Comparison of ENCODE assay signal across 19 cellular contexts in the genomic region with DNA sequence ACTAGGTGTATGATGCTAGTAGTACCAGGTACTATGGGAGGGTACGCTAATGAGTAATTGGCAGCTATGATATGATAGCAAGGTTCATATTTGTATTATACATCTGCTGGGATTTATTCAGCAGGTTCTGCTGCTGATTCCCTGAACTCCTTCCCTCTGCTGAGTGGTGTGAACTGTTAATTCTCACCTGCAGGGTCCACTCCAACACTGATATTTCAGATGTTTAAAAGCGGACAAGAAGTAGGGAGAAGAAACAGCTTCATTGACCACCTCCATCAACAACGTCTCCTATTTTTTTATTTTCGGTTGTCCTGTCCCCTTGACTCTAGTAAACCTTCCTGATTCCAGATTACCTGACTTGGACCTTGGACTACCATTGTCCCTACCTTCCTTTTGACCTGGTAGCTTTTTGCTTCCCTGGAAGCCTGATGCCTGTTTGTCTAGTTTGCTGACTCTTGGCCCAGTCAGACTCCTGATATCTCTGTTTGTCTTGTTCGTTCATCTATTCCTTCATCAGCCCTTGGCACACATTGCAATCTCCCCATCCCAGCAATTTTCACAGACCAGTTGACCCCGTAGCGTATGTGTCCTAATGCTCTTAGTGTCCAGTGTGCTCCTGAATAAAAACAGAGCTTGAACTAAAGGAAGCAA. TPM values are rescaled to one million over a fixed set of nuclear protein-coding genes. Genes with fewer than 3 reads are reported as not detected.
DNase-seq lines count a peak whose midpoint lies in the region; ATAC-seq, FAIRE-seq and TF ChIP-seq lines count a peak whose summit lies in the region.
"Had no signal": no experiment of that assay in that cellular context is flagged by ENCODE, and none has a peak within 500 bp of the region (broad histone marks: within the 10 kb centered on the region; RNA-seq: fewer than 3 reads in every experiment).

No MANE protein-coding gene starts in this region.

- POLR2A ChIA-PET in Caco-2 (lab: Charles Lee), result interaction anchor here (1.0 to 1.2 kb wide), 3 partner anchors 34 to 109 kb away, joined by 3 to 8 read pairs (median 5); a partner anchor contains a TSS

- H3K4me1 ChIP-seq in Caco-2, result peaks cover 5% of the 10 kb centered on the region; the same call in 1 of the 2 replicates
- H3K4me1 ChIP-seq in pancreas, result no peaks in the 10 kb centered on the region
- no peaks in the 10 kb centered on the region for H3K4me1 ChIP-seq in heart right ventricle
- H3K4me1 ChIP-seq: BE2C had no signal

- TSS peak; percentile 69 for BruUV-seq in Caco-2 (replicated peaks; lab: Mats Ljungman, UMichigan)

- no peaks in the 10 kb centered on the region for H3K9me3 Mint-ChIP-seq in Caco-2 (ENCODE audit: unreplicated experiment)

- CTCF ChIA-PET in Caco-2 (lab: Charles Lee), result interaction anchor here (0.7 to 1.2 kb wide), 3 partner anchors 50 to 267 kb away, joined by 3 to 6 read pairs (median 3); no protein-coding TSS in a partner anchor

- intact Hi-C loops in Caco-2 (cut with micrococcal nuclease; ENCODE audit: unreplicated experiment) (loop anchor here (1.0 to 10.0 kb wide), 8 partner anchors 24 to 208 kb away; a partner anchor contains a TSS), left colon (cut with DNase I, micrococcal nuclease) (no loop called here), pancreas (cut with DNase I) (no loop called here), cardiac septum (cut with DNase I) (no loop called here), heart right ventricle (cut with DNase I) (no loop called here)

- H3K36me3 Mint-ChIP-seq in Caco-2 (ENCODE audit: insufficient read depth, unreplicated experiment), result peaks cover 10% of the 10 kb centered on the region
- H3K36me3 Mint-ChIP-seq: CD4-positive, CD25-positive, alpha-beta regulatory T cell had no signal

- H3K27ac ChIP-seq in pancreas (no peak overlapping the region), heart right ventricle (no peak overlapping the region)
- H3K27ac ChIP-seq: KMS-11 had no signal

- no peak for FAIRE-seq in pancreas (lab: Jason Lieb, UNC)
- FAIRE-seq: H1 had no signal

- peak overlapping the region; percentile 92 for H3K27ac Mint-ChIP-seq in Caco-2 (ENCODE audit: unreplicated experiment)
- H3K27ac Mint-ChIP-seq: CD4-positive, CD25-positive, alpha-beta regulatory T cell had no signal

- H3K27me3 Mint-ChIP-seq in Caco-2 (ENCODE audit: insufficient read depth, unreplicated experiment), result no peaks in the 10 kb centered on the region

- H3K9me3 ChIP-seq in Caco-2, result no peaks in the 10 kb centered on the region
- H3K9me3 ChIP-seq in pancreas, result no peaks in the 10 kb centered on the region
- no peaks in the 10 kb centered on the region for H3K9me3 ChIP-seq in heart right ventricle
- H3K9me3 ChIP-seq: BE2C, SK-N-SH had no signal

- no peaks in the 10 kb centered on the region for H3K27me3 ChIP-seq in Caco-2 (replicated peaks; ENCODE audit: control insufficient read depth, insufficient read depth, low read length)
- H3K27me3 ChIP-seq in pancreas, result no peaks in the 10 kb centered on the region
- peaks cover 0 to 56% (median 0%) of the 10 kb centered on the region in 7 donors for H3K27me3 ChIP-seq in heart right ventricle
- H3K27me3 ChIP-seq in H7 (ENCODE audit: control insufficient read depth, insufficient read depth, low read length), result no peaks in the 10 kb centered on the region
- H3K27me3 ChIP-seq: BE2C had no signal

- peaks cover 15% of the 10 kb centered on the region for H3K4me1 Mint-ChIP-seq in Caco-2 (ENCODE audit: low read depth, unreplicated experiment)
- H3K4me1 Mint-ChIP-seq: CD4-positive, CD25-positive, alpha-beta regulatory T cell had no signal

- peak; percentile 74 to 85 for DNase-seq in Caco-2
- peak; percentile 18 for DNase-seq in HuH-7 (ENCODE audit: low spot score)
- no peak for DNase-seq in left colon
- DNase-seq in pancreas, result no peak
- DNase-seq in cardiac septum (ENCODE audit: low spot score), result no peak
- no peak for DNase-seq in heart right ventricle
- no peak for DNase-seq in activated naive CD4-positive, alpha-beta T cell treated with Interleukin-2 at 50 U/mL for 16 hours
- no peak for DNase-seq in H7
- DNase-seq: BE2C; CD4-positive, CD25-positive, alpha-beta regulatory T cell; NCI-H1436; NCI-H2029; NCI-H446; NCI-H526 treated with DMSO at 0.1 percent for 48 hours; SHP77; SK-N-SH had no signal

- TF ChIP-seq CTCF in Caco-2 (IDR thresholded peaks at IDR 0.05; ENCODE audit: insufficient read depth in 1 of 2, low read depth in 1 of 2, low read length in 1 of 2, severe bottlenecking in 1 of 2, unreplicated experiment in 1 of 2) (peak in 1 of 2 experiments; percentile 14), pancreas (IDR thresholded peaks at IDR 0.05) (no peak), heart right ventricle (IDR thresholded peaks at IDR 0.05) (no peak)

- 18 to 30% methylated on average over 7 of the region's 7 CpGs for WGBS in pancreas, 2 donors
- 77 to 85% methylated on average over 7 of the region's 7 CpGs for WGBS in heart right ventricle, 2 donors

- H3K4me3 Mint-ChIP-seq in Caco-2 (ENCODE audit: unreplicated experiment), result peak overlapping the region; percentile 76
- H3K4me3 Mint-ChIP-seq: CD4-positive, CD25-positive, alpha-beta regulatory T cell had no signal

- peak; percentile 91 for ATAC-seq in left colon
- peak; percentile 49 to 76 (median 70) for ATAC-seq in pancreas
- ATAC-seq in heart right ventricle, result no peak

- H3K36me3 ChIP-seq in Caco-2 (ENCODE audit: control insufficient read depth, insufficient read depth, low read length), result no peaks in the 10 kb centered on the region
- H3K36me3 ChIP-seq in pancreas, result no peaks in the 10 kb centered on the region
- H3K36me3 ChIP-seq in heart right ventricle, result no peaks in the 10 kb centered on the region
- H3K36me3 ChIP-seq in H7 (replicated peaks; ENCODE audit: control insufficient read depth, insufficient read depth, low read length), result no peaks in the 10 kb centered on the region
- H3K36me3 ChIP-seq: BE2C had no signal

- H3K4me3 ChIP-seq in Caco-2 (ENCODE audit: low read depth, low read length) (peak overlapping the region; percentile 2; the same call in 1 of the 2 replicates), pancreas (no peak overlapping the region), heart right ventricle (no peak overlapping the region), H7 (ENCODE audit: insufficient read depth, low read depth, low read length) (no peak overlapping the region)

RNA-seq across cellular contexts. Expression of a gene that starts 34.0 kb away (rescaled TPM):
- total RNA-seq in Caco-2 (2022) (42.0 and 42.4 TPM in 2 replicates), left colon (10 to 100 TPM; 37.1 to 43.0 TPM), pancreas (10 to 100 TPM in 4 of 6 donors, 1 to 10 TPM in 2; 9.5 to 17.0 (median 12.7) TPM), cardiac septum (0.32 TPM), heart right ventricle (under 1 TPM in 8 of 10 donors, not detected in 2; 0.08 to 0.57 (median 0.27) TPM)
- polyA plus RNA-seq in pancreas (10 to 100 TPM in 1 of 2 donors, 1 to 10 TPM in 1; 5.9 to 19.8 TPM), heart right ventricle (under 1 TPM in 1 of 2 donors, not detected in 1; 0.01 TPM)
- total RNA-seq in H7 (2014; rRNA removed; shearing (Covaris generic)), result 0.62 and 1.0 TPM in 2 replicates
- total RNA-seq: A172; CD4-positive, CD25-positive, alpha-beta regulatory T cell had no signal
- polyA plus RNA-seq: CD4-positive, CD25-positive, alpha-beta regulatory T cell; SK-N-SH had no signal

Comparison
In these comparisons a context has a peak if more than half of its experiments do, and no peak if none do; other contexts are left out.
1. DNase-seq: peak in Caco-2 (2 of 2) and HuH-7 (single experiment); none in left colon (0 of 2), pancreas (0 of 6), cardiac septum (single experiment), heart right ventricle (0 of 2), activated naive CD4-positive, alpha-beta T cell treated with Interleukin-2 at 50 U/mL for 16 hours (single experiment) and H7 (single experiment).
2. ATAC-seq: peak in left colon (single experiment) and pancreas (4 of 4); none in heart right ventricle (0 of 8).